In genomic region chr1:117932576-117932975, GRCh38 we compare ENCODE assay signal across 29 cellular contexts. TPM values are rescaled to one million over a fixed set of nuclear protein-coding genes. Genes with fewer than 3 reads are reported as not detected.
DNase-seq lines count a peak whose midpoint lies in the region; ATAC-seq, FAIRE-seq and TF ChIP-seq lines count a peak whose summit lies in the region.
"Had no signal": no experiment of that assay in that cellular context is flagged by ENCODE, and none has a peak within 500 bp of the region (broad histone marks: within the 10 kb centered on the region; RNA-seq: fewer than 3 reads in every experiment).

No MANE protein-coding gene starts in this region.

- ATAC-seq in A549 (no peak), HG02973 (IDR thresholded peaks at IDR 0.05; ENCODE audit: unreplicated experiment) (no peak)
- ATAC-seq: activated CD8-positive, alpha-beta T cell treated with anti-CD3 and anti-CD28 coated beads, Interleukin-2, amount 10 ng/mL, durations not matched to agents 7 days and 5 days; heart left ventricle; right lobe of liver had no signal

- TF ChIP-seq POLR2A in A549 (IDR thresholded peaks at IDR 0.05; ENCODE audit: low read length): no peak

- H2AFZ ChIP-seq in PC-9: no peak overlapping the region

- no peak for TF ChIP-seq RAD21 in A549 (conservative IDR thresholded peaks at IDR 0.05 in 1 of 2, IDR thresholded peaks at IDR 0.05 in 1 of 2)

- peak overlapping the region; percentile 87; the same call in 2 of the 3 replicates for H3K4me2 ChIP-seq in A549
- peak overlapping the region; percentile 81 for H3K4me2 ChIP-seq in PC-9

- WGBS in A549 (ENCODE audit: missing lambda C conversion rate): 89% methylated on average over 4 of the region's 4 CpGs

- peaks cover 42% of the 10 kb centered on the region for H3K36me3 ChIP-seq in PC-9 (ENCODE audit: low read depth)

- POLR2A ChIA-PET in A549 (lab: Yijun Ruan, JAX) (no interaction called here), PC-9 (lab: Charles Lee; ENCODE audit: unreplicated experiment) (no interaction called here)

- no TSS peak for BruUV-seq in Calu3 (replicated peaks; lab: Mats Ljungman, UMichigan)
- no TSS peak for BruUV-seq in PC-9 (replicated peaks; lab: Mats Ljungman, UMichigan)

- DNase-seq in A549 (ENCODE audit: low read depth in 1 of 2, low spot score in 1 of 2) (no peak), Calu3 (peak; percentile 1), PC-9 (peak in 1 of 2 experiments; percentile 74), epithelial cell of prostate (ENCODE audit: low read depth, low spot score) (peak; percentile 6), foreskin fibroblast (no peak), osteocyte (ENCODE audit: extremely low spot score, unreplicated experiment) (no peak)
- DNase-seq: activated CD8-positive, alpha-beta T cell treated with anti-CD3 and anti-CD28 coated beads, Interleukin-2, amount 10 ng/mL, durations not matched to agents 7 days and 5 days; activated naive CD8-positive, alpha-beta T cell treated with anti-CD3 and anti-CD28 coated beads, Interleukin-2, amount 10 ng/mL, durations not matched to agents 7 days and 5 days; esophagus squamous epithelium; foreskin melanocyte; heart left ventricle; IMR-90; islet precursor cell; left ventricle myocardium inferior; mesendoderm; NCI-H1105; NCI-H187; NCI-H2171 treated with DMSO at 0.1 percent for 48 hours; NCI-H510A treated with DMSO at 0.1 percent for 48 hours; posterior cingulate gyrus; SHP77 treated with DMSO at 0.1 percent for 48 hours; thyroid gland had no signal

- TF ChIP-seq CTCF in A549 (IDR thresholded peaks at IDR 0.05): no peak
- no peak for TF ChIP-seq CTCF in Calu3 (IDR thresholded peaks at IDR 0.05; ENCODE audit: unreplicated experiment)
- TF ChIP-seq CTCF in PC-9 (conservative IDR thresholded peaks at IDR 0.05): no peak
- no peak for TF ChIP-seq CTCF in foreskin fibroblast (IDR thresholded peaks at IDR 0.05; ENCODE audit: low read depth, low read length)
- TF ChIP-seq CTCF in osteocyte (IDR thresholded peaks at IDR 0.05): no peak

- intact Hi-C loops in Calu3 (cut with micrococcal nuclease; ENCODE audit: unreplicated experiment): no loop called here
- intact Hi-C loops in PC-9 (cut with micrococcal nuclease; ENCODE audit: unreplicated experiment): no loop called here

- no peaks in the 10 kb centered on the region for H3K9me3 Mint-ChIP-seq in Calu3 (ENCODE audit: low read depth, unreplicated experiment)
- H3K9me3 Mint-ChIP-seq in osteocyte (ENCODE audit: unreplicated experiment): no peaks in the 10 kb centered on the region
- H3K9me3 Mint-ChIP-seq: activated naive CD8-positive, alpha-beta T cell treated with anti-CD3 and anti-CD28 coated beads, Interleukin-2, amount 10 ng/mL, durations not matched to agents 7 days and 5 days; central memory CD8-positive, alpha-beta T cell; dendritic cell treated with granulocyte-macrophage colony-stimulating factor and Interleukin-4, amounts not matched to agents 40 ng/mL and 50 ng/mL, for 4 days had no signal

- H3K4me1 ChIP-seq in A549: peaks cover 27% of the 10 kb centered on the region
- H3K4me1 ChIP-seq in PC-9 (replicated peaks; ENCODE audit: insufficient read depth): peaks cover 30% of the 10 kb centered on the region

- CTCF ChIA-PET in A549 (lab: Yijun Ruan, JAX) (no interaction called here), Calu3 (lab: Charles Lee) (interaction anchor here (0.7 kb wide), 1 partner anchor 341 kb away, joined by 4 read pairs; no protein-coding TSS in a partner anchor), PC-9 (lab: Charles Lee) (no interaction called here)

- peaks cover 6% of the 10 kb centered on the region for H3F3A ChIP-seq in PC-9 (ENCODE audit: insufficient read depth, low read depth)

- H3K36me3 Mint-ChIP-seq in Calu3 (ENCODE audit: insufficient read depth, unreplicated experiment) (peaks cover 38% of the 10 kb centered on the region), osteocyte (ENCODE audit: unreplicated experiment) (peaks cover 11% of the 10 kb centered on the region)

- H3K4me1 Mint-ChIP-seq in Calu3 (ENCODE audit: low read depth, unreplicated experiment): peaks cover 31% of the 10 kb centered on the region
- H3K4me1 Mint-ChIP-seq in osteocyte (ENCODE audit: unreplicated experiment): peaks cover 24% of the 10 kb centered on the region

- no peaks in the 10 kb centered on the region for H3K9me2 ChIP-seq in PC-9 (ENCODE audit: insufficient read depth)

- no peak for TF ChIP-seq EP300 in A549 (IDR thresholded peaks at IDR 0.05)

- H3K27ac Mint-ChIP-seq in Calu3 (ENCODE audit: unreplicated experiment) (peak overlapping the region; percentile 20), osteocyte (ENCODE audit: unreplicated experiment) (no peak overlapping the region)
- H3K27ac Mint-ChIP-seq: activated CD8-positive, alpha-beta T cell treated with anti-CD3 and anti-CD28 coated beads, Interleukin-2, amount 10 ng/mL, durations not matched to agents 7 days and 5 days; activated naive CD8-positive, alpha-beta T cell treated with anti-CD3 and anti-CD28 coated beads, Interleukin-2, amount 10 ng/mL, durations not matched to agents 7 days and 5 days; dendritic cell treated with granulocyte-macrophage colony-stimulating factor and Interleukin-4, amounts not matched to agents 40 ng/mL and 50 ng/mL, for 4 days had no signal

- H3K27ac ChIP-seq in A549 (no peak overlapping the region), PC-9 (no peak overlapping the region), epithelial cell of prostate (no peak overlapping the region)
- H3K27ac ChIP-seq: BLaER1, esophagus squamous epithelium, heart left ventricle, left ventricle myocardium inferior, thyroid gland, vagina had no signal

- H3K4me3 Mint-ChIP-seq in Calu3 (ENCODE audit: low read depth, unreplicated experiment) (peak overlapping the region; percentile 39), osteocyte (ENCODE audit: unreplicated experiment) (no peak overlapping the region)
- H3K4me3 Mint-ChIP-seq: activated CD8-positive, alpha-beta T cell treated with anti-CD3 and anti-CD28 coated beads, Interleukin-2, amount 10 ng/mL, durations not matched to agents 7 days and 5 days; activated naive CD8-positive, alpha-beta T cell treated with anti-CD3 and anti-CD28 coated beads, Interleukin-2, amount 10 ng/mL, durations not matched to agents 7 days and 5 days; central memory CD8-positive, alpha-beta T cell; dendritic cell treated with granulocyte-macrophage colony-stimulating factor and Interleukin-4, amounts not matched to agents 40 ng/mL and 50 ng/mL, for 4 days had no signal

- FAIRE-seq in A549 (lab: Jason Lieb, UNC): no peak

- H3K4me3 ChIP-seq in A549 (no peak overlapping the region), PC-9 (no peak overlapping the region), foreskin fibroblast (ENCODE audit: low read depth in 1 of 2, low read length in 2 of 2) (no peak overlapping the region)
- H3K4me3 ChIP-seq: BLaER1, esophagus squamous epithelium, HAP-1, heart left ventricle, left ventricle myocardium inferior, right lobe of liver, thyroid gland, vagina had no signal

- peaks cover 42% of the 10 kb centered on the region for H4K20me1 ChIP-seq in PC-9 (ENCODE audit: insufficient read depth)

- H3K27me3 ChIP-seq in PC-9 (ENCODE audit: insufficient read depth, low read depth): no peaks in the 10 kb centered on the region
- H3K27me3 ChIP-seq: BLaER1, esophagus squamous epithelium, heart left ventricle, right lobe of liver, thyroid gland, vagina had no signal

- peaks cover 67% of the 10 kb centered on the region for H3K79me2 ChIP-seq in PC-9 (ENCODE audit: low read depth)

- H3K9me3 ChIP-seq in A549 (no peaks in the 10 kb centered on the region), PC-9 (ENCODE audit: insufficient read depth, low read depth) (no peaks in the 10 kb centered on the region)
- H3K9me3 ChIP-seq: BLaER1, esophagus squamous epithelium, HAP-1, heart left ventricle, left ventricle myocardium inferior, right lobe of liver, thyroid gland, vagina had no signal

- H3K27me3 Mint-ChIP-seq in Calu3 (ENCODE audit: unreplicated experiment) (no peaks in the 10 kb centered on the region), osteocyte (ENCODE audit: unreplicated experiment) (no peaks in the 10 kb centered on the region)
- H3K27me3 Mint-ChIP-seq: activated naive CD8-positive, alpha-beta T cell treated with anti-CD3 and anti-CD28 coated beads, Interleukin-2, amount 10 ng/mL, durations not matched to agents 7 days and 5 days; central memory CD8-positive, alpha-beta T cell; dendritic cell treated with granulocyte-macrophage colony-stimulating factor and Interleukin-4, amounts not matched to agents 40 ng/mL and 50 ng/mL, for 4 days had no signal

TF ChIP-seq in A549, 52 proteins besides CTCF, POLR2A, EP300 and RAD21 (continues in another document):
- TF ChIP-seq E2F6 (IDR thresholded peaks at IDR 0.05; ENCODE audit: borderline replicate concordance, low read depth) (no peak), TP53 (CRISPR knock-in tag; IDR thresholded peaks at IDR 0.05) (no peak), EHF (CRISPR knock-in tag; IDR thresholded peaks at IDR 0.05) (no peak), HOXB5 (CRISPR knock-in tag; IDR thresholded peaks at IDR 0.05) (no peak), ZNF302 (CRISPR knock-in tag; IDR thresholded peaks at IDR 0.05) (no peak)

RNA-seq across cellular contexts. Expression of gene WDR3, which starts 3.0 kb away (rescaled TPM):
- 44.8 and 54.6 TPM in 2 replicates for polyA plus RNA-seq in A549 (2011; rRNA removed)
- polyA plus RNA-seq in A549 (2012; cell fraction: cytosol; rRNA removed): 10.3 and 12.3 TPM in 2 replicates
- 10.8 and 12.2 TPM in 2 replicates for polyA plus RNA-seq in A549 (2012; cell fraction: nucleus; rRNA removed)
- 29.1 to 33.2 TPM (median 29.2 TPM) in 3 replicates for polyA plus RNA-seq in A549 (2017; fragmentation: RNase III; extraction: RNeasy Plus Mini Kit Qiagen cat#74134 plus additional on column Dnase treatment)
- 34.2 and 50.3 TPM in 2 replicates for polyA minus RNA-seq in A549 (2011; rRNA and poly(A)+ RNA removed)
- 40.2 and 42.5 TPM in 2 replicates for total RNA-seq in Calu3 (2022)
- 27.5 and 38.3 TPM in 2 replicates for total RNA-seq in PC-9 (2021)
- 24.0 TPM in 2 replicates for total RNA-seq in osteocyte

RNA-seq across cellular contexts. Expression of gene GDAP2, which starts 3.2 kb away (rescaled TPM):
- polyA plus RNA-seq in A549 (2011; rRNA removed): 17.3 and 21.2 TPM in 2 replicates
- 2.5 and 2.6 TPM in 2 replicates for polyA plus RNA-seq in A549 (2012; cell fraction: cytosol; rRNA removed)
- 1.4 and 1.5 TPM in 2 replicates for polyA plus RNA-seq in A549 (2012; cell fraction: nucleus; rRNA removed)
- 6.7 to 7.2 TPM (median 7.1 TPM) in 3 replicates for polyA plus RNA-seq in A549 (2017; fragmentation: RNase III; extraction: RNeasy Plus Mini Kit Qiagen cat#74134 plus additional on column Dnase treatment)
- 17.3 and 18.2 TPM in 2 replicates for polyA minus RNA-seq in A549 (2011; rRNA and poly(A)+ RNA removed)
- total RNA-seq in Calu3 (2022): 18.8 and 22.9 TPM in 2 replicates
- 33.5 and 38.1 TPM in 2 replicates for total RNA-seq in PC-9 (2021)
- total RNA-seq in osteocyte: 21.5 and 22.9 TPM in 2 replicates

Comparison
In these comparisons a context has a peak if more than half of its experiments do, and no peak if none do; other contexts are left out.
1. DNase-seq: peak in Calu3 (single experiment) and epithelial cell of prostate (single experiment); none in A549 (0 of 2), foreskin fibroblast (0 of 2) and osteocyte (single experiment).